22 cellular contexts compared by ENCODE assay signal in genomic region chr10:31771345-31771831, GRCh38.
A peak's percentile ranks its signal among the peaks of the same experiment; 100 is the strongest.
DNase-seq lines count a peak whose midpoint lies in the region; TF ChIP-seq lines count a peak whose summit lies in the region.
"Had no signal": no experiment of that assay in that cellular context is flagged by ENCODE, and none has a peak within 500 bp of the region (broad histone marks: within the 10 kb centered on the region; RNA-seq: fewer than 3 reads in every experiment).

No MANE protein-coding gene starts in this region.

- H3K4me3 ChIP-seq in cardiac fibroblast (replicated peaks in 1 of 2; ENCODE audit: low read depth in 2 of 2, low read length in 2 of 2), result no peak overlapping the region
- no peak overlapping the region for H3K4me3 ChIP-seq in left ventricle myocardium inferior
- H3K4me3 ChIP-seq in sigmoid colon, result no peak overlapping the region
- H3K4me3 ChIP-seq in prostate gland, result no peak overlapping the region
- no peak overlapping the region for H3K4me3 ChIP-seq in spleen
- H3K4me3 ChIP-seq: testis had no signal

- no peaks in the 10 kb centered on the region for H3K27me3 ChIP-seq in left ventricle myocardium inferior (ENCODE audit: low read depth)
- H3K27me3 ChIP-seq in sigmoid colon, result no peaks in the 10 kb centered on the region
- H3K27me3 ChIP-seq in prostate gland (replicated peaks; ENCODE audit: insufficient read depth), result no peaks in the 10 kb centered on the region
- no peaks in the 10 kb centered on the region for H3K27me3 ChIP-seq in spleen (replicated peaks in 1 of 7)
- H3K27me3 ChIP-seq: testis had no signal

- peak overlapping the region; percentile 9 for H3K27ac ChIP-seq in left ventricle myocardium inferior (replicated peaks)
- peak overlapping the region in 3 of 4 donors; percentile 7 to 73 (median 65) for H3K27ac ChIP-seq in sigmoid colon
- H3K27ac ChIP-seq in prostate gland, result no peak overlapping the region
- H3K27ac ChIP-seq in spleen, result no peak overlapping the region
- H3K27ac ChIP-seq: testis had no signal

- peak; percentile 73 for DNase-seq in GM03348 (ENCODE audit: low spot score)
- peak; percentile 81 to 88 for DNase-seq in cardiac fibroblast (ENCODE audit: low read depth in 2 of 2)
- no peak for DNase-seq in left ventricle myocardium inferior
- peak; percentile 83 for DNase-seq in sigmoid colon
- DNase-seq in prostate gland (ENCODE audit: low spot score), result no peak
- DNase-seq in spleen, result no peak
- no peak for DNase-seq in superior temporal gyrus (ENCODE audit: extremely low spot score)
- DNase-seq in SHP77 treated with DMSO at 0.1 percent for 48 hours (lab: John Stamatoyannopoulos, UW), result no peak
- DNase-seq: activated CD4-positive, alpha-beta T cell treated with anti-CD3 and anti-CD28 coated beads, Interleukin-2, amount 50 U/mL, for 1 hour; activated CD8-positive, alpha-beta memory T cell treated with anti-CD3 and anti-CD28 coated beads, Interleukin-2, amount 50 U/mL, for 48 hours; activated gamma-delta T cell; amygdala; CD8-positive, alpha-beta T cell; cerebellar nuclear complex; DND-41; effector memory CD8-positive, alpha-beta T cell; Kasumi-1; naive thymus-derived CD8-positive, alpha-beta T cell; NCI-H1105 treated with DMSO at 0.1 percent for 48 hours; NCI-H2107; NCI-H524 treated with DMSO at 0.1 percent for 48 hours; testis had no signal

- TF ChIP-seq CTCF in cardiac fibroblast (IDR thresholded peaks at IDR 0.05; ENCODE audit: low read depth, low read length) (no peak), left ventricle myocardium inferior (IDR thresholded peaks at IDR 0.05; ENCODE audit: borderline replicate concordance) (no peak), sigmoid colon (IDR thresholded peaks at IDR 0.05) (no peak), prostate gland (IDR thresholded peaks at IDR 0.05) (no peak), spleen (IDR thresholded peaks at IDR 0.05 in 8 of 11, conservative IDR thresholded peaks at IDR 0.05 in 3 of 11) (no peak)

- no peak for TF ChIP-seq EP300 in sigmoid colon (IDR thresholded peaks at IDR 0.05)

- peaks cover 21% of the 10 kb centered on the region for H3K4me1 ChIP-seq in left ventricle myocardium inferior
- H3K4me1 ChIP-seq in sigmoid colon, result peaks cover 0 to 27% (median 19%) of the 10 kb centered on the region in 4 donors
- H3K4me1 ChIP-seq in prostate gland (replicated peaks), result no peaks in the 10 kb centered on the region
- no peaks in the 10 kb centered on the region for H3K4me1 ChIP-seq in spleen
- H3K4me1 ChIP-seq: testis had no signal

- TF ChIP-seq POLR2A in sigmoid colon (IDR thresholded peaks at IDR 0.05) (no peak), prostate gland (IDR thresholded peaks at IDR 0.05) (no peak), spleen (IDR thresholded peaks at IDR 0.05) (no peak)

- H3K9me3 ChIP-seq in left ventricle myocardium inferior (replicated peaks) (no peaks in the 10 kb centered on the region), sigmoid colon (no peaks in the 10 kb centered on the region), prostate gland (no peaks in the 10 kb centered on the region), spleen (peaks cover 0 to 7% (median 0%) of the 10 kb centered on the region in 8 donors)
- H3K9me3 ChIP-seq: testis had no signal

- H3K36me3 ChIP-seq in left ventricle myocardium inferior (no peaks in the 10 kb centered on the region), sigmoid colon (no peaks in the 10 kb centered on the region), prostate gland (no peaks in the 10 kb centered on the region), spleen (no peaks in the 10 kb centered on the region)

- 81 to 83% methylated on average over 9 of the region's 9 CpGs for WGBS in sigmoid colon, 2 donors
- WGBS in prostate gland, result 73% methylated on average over 9 of the region's 9 CpGs
- WGBS in spleen, 5 donors, result 82 to 93% (median 90%) methylated on average over 8 to 9 of the region's 9 CpGs

- intact Hi-C loops in left ventricle myocardium inferior (cut with micrococcal nuclease), result no loop called here
- intact Hi-C loops in sigmoid colon (cut with DNase I), result no loop called here
- intact Hi-C loops in prostate gland (cut with DNase I), result no loop called here
- intact Hi-C loops in spleen (cut with DNase I; ENCODE audit: low total_unique reads), result no loop called here

Comparison
In these comparisons a context has a peak if more than half of its experiments do, and no peak if none do; other contexts are left out.
1. DNase-seq: peak in GM03348 (single experiment), cardiac fibroblast (2 of 2) and sigmoid colon (single experiment); none in left ventricle myocardium inferior (single experiment), prostate gland (single experiment), spleen (single experiment), superior temporal gyrus (single experiment) and SHP77 treated with DMSO at 0.1 percent for 48 hours (single experiment).
2. H3K27ac ChIP-seq: peak in left ventricle myocardium inferior (single experiment) and sigmoid colon (3 of 4); none in prostate gland (0 of 2) and spleen (0 of 8).